ENCODE assay signal across 10 cellular contexts in genomic region chr1:38279148-38279547, GRCh38.
"Had no signal": no experiment of that assay in that cellular context is flagged by ENCODE, and none has a peak within 500 bp of the region (broad histone marks: within the 10 kb centered on the region; RNA-seq: fewer than 3 reads in every experiment).

No MANE protein-coding gene starts in this region.

- H3K27ac ChIP-seq: GM23248 had no signal

- H3K4me1 ChIP-seq: HAP-1 had no signal

- H2AFZ ChIP-seq: GM23248, GM23338 had no signal

- H3K4me3 ChIP-seq: GM23248, GM23338, HAP-1 had no signal

- FAIRE-seq: H54 had no signal

- H3K4me3 Mint-ChIP-seq: GM23338, H9, HFFc6 had no signal

- H3K27ac Mint-ChIP-seq: GM23338, H9, HFFc6 had no signal

- H3K9ac ChIP-seq: GM23248 had no signal

- ATAC-seq: GM23338, HCT116 had no signal

- DNase-seq: GM23248, GOT3, H7, H9, HCEC 1CT, HFFc6 had no signal

- H3K4me2 ChIP-seq: GM23338 had no signal

- H3K9me3 ChIP-seq: HAP-1 had no signal

- H3K36me3 ChIP-seq: HAP-1 had no signal
